ENCODE assay signal across 1 cellular context in genomic region chr12:117231750-117232149, GRCh38.
TF ChIP-seq lines count a peak whose summit lies in the region.

No MANE protein-coding gene starts in this region.

TF ChIP-seq in K562, 482 proteins besides CTCF, POLR2A, EP300 and RAD21 (continued from another document and continues in another):
- TF ChIP-seq, protein P1, sequence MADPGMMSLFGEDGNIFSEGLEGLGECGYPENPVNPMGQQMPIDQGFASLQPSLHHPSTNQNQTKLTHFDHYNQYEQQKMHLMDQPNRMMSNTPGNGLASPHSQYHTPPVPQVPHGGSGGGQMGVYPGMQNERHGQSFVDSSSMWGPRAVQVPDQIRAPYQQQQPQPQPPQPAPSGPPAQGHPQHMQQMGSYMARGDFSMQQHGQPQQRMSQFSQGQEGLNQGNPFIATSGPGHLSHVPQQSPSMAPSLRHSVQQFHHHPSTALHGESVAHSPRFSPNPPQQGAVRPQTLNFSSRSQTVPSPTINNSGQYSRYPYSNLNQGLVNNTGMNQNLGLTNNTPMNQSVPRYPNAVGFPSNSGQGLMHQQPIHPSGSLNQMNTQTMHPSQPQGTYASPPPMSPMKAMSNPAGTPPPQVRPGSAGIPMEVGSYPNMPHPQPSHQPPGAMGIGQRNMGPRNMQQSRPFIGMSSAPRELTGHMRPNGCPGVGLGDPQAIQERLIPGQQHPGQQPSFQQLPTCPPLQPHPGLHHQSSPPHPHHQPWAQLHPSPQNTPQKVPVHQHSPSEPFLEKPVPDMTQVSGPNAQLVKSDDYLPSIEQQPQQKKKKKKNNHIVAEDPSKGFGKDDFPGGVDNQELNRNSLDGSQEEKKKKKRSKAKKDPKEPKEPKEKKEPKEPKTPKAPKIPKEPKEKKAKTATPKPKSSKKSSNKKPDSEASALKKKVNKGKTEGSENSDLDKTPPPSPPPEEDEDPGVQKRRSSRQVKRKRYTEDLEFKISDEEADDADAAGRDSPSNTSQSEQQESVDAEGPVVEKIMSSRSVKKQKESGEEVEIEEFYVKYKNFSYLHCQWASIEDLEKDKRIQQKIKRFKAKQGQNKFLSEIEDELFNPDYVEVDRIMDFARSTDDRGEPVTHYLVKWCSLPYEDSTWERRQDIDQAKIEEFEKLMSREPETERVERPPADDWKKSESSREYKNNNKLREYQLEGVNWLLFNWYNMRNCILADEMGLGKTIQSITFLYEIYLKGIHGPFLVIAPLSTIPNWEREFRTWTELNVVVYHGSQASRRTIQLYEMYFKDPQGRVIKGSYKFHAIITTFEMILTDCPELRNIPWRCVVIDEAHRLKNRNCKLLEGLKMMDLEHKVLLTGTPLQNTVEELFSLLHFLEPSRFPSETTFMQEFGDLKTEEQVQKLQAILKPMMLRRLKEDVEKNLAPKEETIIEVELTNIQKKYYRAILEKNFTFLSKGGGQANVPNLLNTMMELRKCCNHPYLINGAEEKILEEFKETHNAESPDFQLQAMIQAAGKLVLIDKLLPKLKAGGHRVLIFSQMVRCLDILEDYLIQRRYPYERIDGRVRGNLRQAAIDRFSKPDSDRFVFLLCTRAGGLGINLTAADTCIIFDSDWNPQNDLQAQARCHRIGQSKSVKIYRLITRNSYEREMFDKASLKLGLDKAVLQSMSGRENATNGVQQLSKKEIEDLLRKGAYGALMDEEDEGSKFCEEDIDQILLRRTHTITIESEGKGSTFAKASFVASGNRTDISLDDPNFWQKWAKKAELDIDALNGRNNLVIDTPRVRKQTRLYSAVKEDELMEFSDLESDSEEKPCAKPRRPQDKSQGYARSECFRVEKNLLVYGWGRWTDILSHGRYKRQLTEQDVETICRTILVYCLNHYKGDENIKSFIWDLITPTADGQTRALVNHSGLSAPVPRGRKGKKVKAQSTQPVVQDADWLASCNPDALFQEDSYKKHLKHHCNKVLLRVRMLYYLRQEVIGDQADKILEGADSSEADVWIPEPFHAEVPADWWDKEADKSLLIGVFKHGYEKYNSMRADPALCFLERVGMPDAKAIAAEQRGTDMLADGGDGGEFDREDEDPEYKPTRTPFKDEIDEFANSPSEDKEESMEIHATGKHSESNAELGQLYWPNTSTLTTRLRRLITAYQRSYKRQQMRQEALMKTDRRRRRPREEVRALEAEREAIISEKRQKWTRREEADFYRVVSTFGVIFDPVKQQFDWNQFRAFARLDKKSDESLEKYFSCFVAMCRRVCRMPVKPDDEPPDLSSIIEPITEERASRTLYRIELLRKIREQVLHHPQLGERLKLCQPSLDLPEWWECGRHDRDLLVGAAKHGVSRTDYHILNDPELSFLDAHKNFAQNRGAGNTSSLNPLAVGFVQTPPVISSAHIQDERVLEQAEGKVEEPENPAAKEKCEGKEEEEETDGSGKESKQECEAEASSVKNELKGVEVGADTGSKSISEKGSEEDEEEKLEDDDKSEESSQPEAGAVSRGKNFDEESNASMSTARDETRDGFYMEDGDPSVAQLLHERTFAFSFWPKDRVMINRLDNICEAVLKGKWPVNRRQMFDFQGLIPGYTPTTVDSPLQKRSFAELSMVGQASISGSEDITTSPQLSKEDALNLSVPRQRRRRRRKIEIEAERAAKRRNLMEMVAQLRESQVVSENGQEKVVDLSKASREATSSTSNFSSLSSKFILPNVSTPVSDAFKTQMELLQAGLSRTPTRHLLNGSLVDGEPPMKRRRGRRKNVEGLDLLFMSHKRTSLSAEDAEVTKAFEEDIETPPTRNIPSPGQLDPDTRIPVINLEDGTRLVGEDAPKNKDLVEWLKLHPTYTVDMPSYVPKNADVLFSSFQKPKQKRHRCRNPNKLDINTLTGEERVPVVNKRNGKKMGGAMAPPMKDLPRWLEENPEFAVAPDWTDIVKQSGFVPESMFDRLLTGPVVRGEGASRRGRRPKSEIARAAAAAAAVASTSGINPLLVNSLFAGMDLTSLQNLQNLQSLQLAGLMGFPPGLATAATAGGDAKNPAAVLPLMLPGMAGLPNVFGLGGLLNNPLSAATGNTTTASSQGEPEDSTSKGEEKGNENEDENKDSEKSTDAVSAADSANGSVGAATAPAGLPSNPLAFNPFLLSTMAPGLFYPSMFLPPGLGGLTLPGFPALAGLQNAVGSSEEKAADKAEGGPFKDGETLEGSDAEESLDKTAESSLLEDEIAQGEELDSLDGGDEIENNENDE (IDR thresholded peaks at IDR 0.05; ENCODE audit: low read depth, low read length), result no peak
- TF ChIP-seq MECOM (CRISPR knock-in tag; IDR thresholded peaks at IDR 0.05), result no peak
- no peak for TF ChIP-seq PPARD (CRISPR knock-in tag; IDR thresholded peaks at IDR 0.05)
- TF ChIP-seq TAF7 (tag; IDR thresholded peaks at IDR 0.05), result no peak
- no peak for TF ChIP-seq BHLHE40 (IDR thresholded peaks at IDR 0.05; ENCODE audit: low read length)
- TF ChIP-seq, protein P2, sequence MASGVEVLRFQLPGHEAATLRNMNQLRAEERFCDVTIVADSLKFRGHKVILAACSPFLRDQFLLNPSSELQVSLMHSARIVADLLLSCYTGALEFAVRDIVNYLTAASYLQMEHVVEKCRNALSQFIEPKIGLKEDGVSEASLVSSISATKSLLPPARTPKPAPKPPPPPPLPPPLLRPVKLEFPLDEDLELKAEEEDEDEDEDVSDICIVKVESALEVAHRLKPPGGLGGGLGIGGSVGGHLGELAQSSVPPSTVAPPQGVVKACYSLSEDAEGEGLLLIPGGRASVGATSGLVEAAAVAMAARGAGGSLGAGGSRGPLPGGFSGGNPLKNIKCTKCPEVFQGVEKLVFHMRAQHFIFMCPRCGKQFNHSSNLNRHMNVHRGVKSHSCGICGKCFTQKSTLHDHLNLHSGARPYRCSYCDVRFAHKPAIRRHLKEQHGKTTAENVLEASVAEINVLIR (CRISPR knock-in tag; IDR thresholded peaks at IDR 0.05), result no peak
- TF ChIP-seq ERF (CRISPR knock-in tag; IDR thresholded peaks at IDR 0.05), result no peak
- no peak for TF ChIP-seq GTF3C2 (IDR thresholded peaks at IDR 0.05; ENCODE audit: borderline replicate concordance, extremely low read depth, insufficient read length)
- TF ChIP-seq THAP7 (CRISPR knock-in tag; IDR thresholded peaks at IDR 0.05), result no peak
- TF ChIP-seq, protein P3, sequence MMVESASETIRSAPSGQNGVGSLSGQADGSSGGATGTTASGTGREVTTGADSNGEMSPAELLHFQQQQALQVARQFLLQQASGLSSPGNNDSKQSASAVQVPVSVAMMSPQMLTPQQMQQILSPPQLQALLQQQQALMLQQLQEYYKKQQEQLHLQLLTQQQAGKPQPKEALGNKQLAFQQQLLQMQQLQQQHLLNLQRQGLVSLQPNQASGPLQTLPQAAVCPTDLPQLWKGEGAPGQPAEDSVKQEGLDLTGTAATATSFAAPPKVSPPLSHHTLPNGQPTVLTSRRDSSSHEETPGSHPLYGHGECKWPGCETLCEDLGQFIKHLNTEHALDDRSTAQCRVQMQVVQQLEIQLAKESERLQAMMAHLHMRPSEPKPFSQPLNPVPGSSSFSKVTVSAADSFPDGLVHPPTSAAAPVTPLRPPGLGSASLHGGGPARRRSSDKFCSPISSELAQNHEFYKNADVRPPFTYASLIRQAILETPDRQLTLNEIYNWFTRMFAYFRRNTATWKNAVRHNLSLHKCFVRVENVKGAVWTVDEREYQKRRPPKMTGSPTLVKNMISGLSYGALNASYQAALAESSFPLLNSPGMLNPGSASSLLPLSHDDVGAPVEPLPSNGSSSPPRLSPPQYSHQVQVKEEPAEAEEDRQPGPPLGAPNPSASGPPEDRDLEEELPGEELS (CRISPR knock-in tag; IDR thresholded peaks at IDR 0.05; ENCODE audit: borderline replicate concordance), result no peak
- TF ChIP-seq AFF1 (IDR thresholded peaks at IDR 0.05; ENCODE audit: low read depth in 1 of 2, partially characterized antibody in 2 of 2), result no peak
- no peak for TF ChIP-seq MAFG (tag; conservative IDR thresholded peaks at IDR 0.05)
- no peak for TF ChIP-seq NFATC3 (IDR thresholded peaks at IDR 0.05)
- TF ChIP-seq SIRT6 (IDR thresholded peaks at IDR 0.05; ENCODE audit: low read depth, low read length), result no peak
- TF ChIP-seq FOXA3 (CRISPR knock-in tag; conservative IDR thresholded peaks at IDR 0.05 in 1 of 2, IDR thresholded peaks at IDR 0.05 in 1 of 2), result no peak
- TF ChIP-seq NR1H2 (CRISPR knock-in tag; IDR thresholded peaks at IDR 0.05), result no peak
- 0 out of 3 replicates have a peak, but pooled peaks of 1 of the 2 experiments have one; percentile 24 for TF ChIP-seq CBX3 (IDR thresholded peaks at IDR 0.05; ENCODE audit: borderline replicate concordance in 1 of 2, low read length in 2 of 2)
- TF ChIP-seq, protein P4, sequence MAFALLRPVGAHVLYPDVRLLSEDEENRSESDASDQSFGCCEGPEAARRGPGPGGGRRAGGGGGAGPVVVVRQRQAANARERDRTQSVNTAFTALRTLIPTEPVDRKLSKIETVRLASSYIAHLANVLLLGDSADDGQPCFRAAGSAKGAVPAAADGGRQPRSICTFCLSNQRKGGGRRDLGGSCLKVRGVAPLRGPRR (CRISPR knock-in tag; IDR thresholded peaks at IDR 0.05), result no peak
- no peak for TF ChIP-seq RNF2 (IDR thresholded peaks at IDR 0.05)
- no peak for TF ChIP-seq GABPB2 (CRISPR knock-in tag; conservative IDR thresholded peaks at IDR 0.05)
- peak in 1 of 3 experiments; percentile 57 for TF ChIP-seq YY1 (IDR thresholded peaks at IDR 0.05; ENCODE audit: borderline replicate concordance in 1 of 3, control insufficient read depth in 1 of 3, extremely low read depth in 1 of 3, insufficient read depth in 3 of 3, insufficient read length in 1 of 3, insufficient replicate concordance in 2 of 3, low read depth in 1 of 3, low read length in 2 of 3)
- TF ChIP-seq, protein P5, sequence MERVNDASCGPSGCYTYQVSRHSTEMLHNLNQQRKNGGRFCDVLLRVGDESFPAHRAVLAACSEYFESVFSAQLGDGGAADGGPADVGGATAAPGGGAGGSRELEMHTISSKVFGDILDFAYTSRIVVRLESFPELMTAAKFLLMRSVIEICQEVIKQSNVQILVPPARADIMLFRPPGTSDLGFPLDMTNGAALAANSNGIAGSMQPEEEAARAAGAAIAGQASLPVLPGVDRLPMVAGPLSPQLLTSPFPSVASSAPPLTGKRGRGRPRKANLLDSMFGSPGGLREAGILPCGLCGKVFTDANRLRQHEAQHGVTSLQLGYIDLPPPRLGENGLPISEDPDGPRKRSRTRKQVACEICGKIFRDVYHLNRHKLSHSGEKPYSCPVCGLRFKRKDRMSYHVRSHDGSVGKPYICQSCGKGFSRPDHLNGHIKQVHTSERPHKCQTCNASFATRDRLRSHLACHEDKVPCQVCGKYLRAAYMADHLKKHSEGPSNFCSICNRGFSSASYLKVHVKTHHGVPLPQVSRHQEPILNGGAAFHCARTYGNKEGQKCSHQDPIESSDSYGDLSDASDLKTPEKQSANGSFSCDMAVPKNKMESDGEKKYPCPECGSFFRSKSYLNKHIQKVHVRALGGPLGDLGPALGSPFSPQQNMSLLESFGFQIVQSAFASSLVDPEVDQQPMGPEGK (CRISPR knock-in tag; IDR thresholded peaks at IDR 0.05; ENCODE audit: borderline replicate concordance), result no peak
- no peak for TF ChIP-seq ZNF785 (CRISPR knock-in tag; IDR thresholded peaks at IDR 0.05)
- no peak for TF ChIP-seq NONO (IDR thresholded peaks at IDR 0.05; ENCODE audit: low read depth in 2 of 2, low read length in 1 of 2)
- no peak for TF ChIP-seq POU5F1 (IDR thresholded peaks at IDR 0.05; ENCODE audit: borderline replicate concordance, low read depth, low read length, partially characterized antibody)
- TF ChIP-seq ZNF583 (CRISPR knock-in tag; IDR thresholded peaks at IDR 0.05), result no peak
- TF ChIP-seq CREM (IDR thresholded peaks at IDR 0.05; ENCODE audit: low read depth), result 0 out of 2 replicates have a peak, but pooled peaks have one; percentile 16
- 0 out of 2 replicates have a peak, but pooled peaks have one; percentile 34 for TF ChIP-seq SMC3 (conservative IDR thresholded peaks at IDR 0.05; ENCODE audit: insufficient read depth, low read depth, low read length)
- peak; percentile 52; the same call in 1 of the 2 replicates for TF ChIP-seq CBX1 (IDR thresholded peaks at IDR 0.05; ENCODE audit: low read depth)
- peak; percentile 53 for TF ChIP-seq CHD4 (IDR thresholded peaks at IDR 0.05; ENCODE audit: insufficient read depth, insufficient replicate concordance, low read depth, low read length, poor library complexity, severe bottlenecking)
